ENCODE assay signal across 8 cellular contexts in the genomic region with DNA sequence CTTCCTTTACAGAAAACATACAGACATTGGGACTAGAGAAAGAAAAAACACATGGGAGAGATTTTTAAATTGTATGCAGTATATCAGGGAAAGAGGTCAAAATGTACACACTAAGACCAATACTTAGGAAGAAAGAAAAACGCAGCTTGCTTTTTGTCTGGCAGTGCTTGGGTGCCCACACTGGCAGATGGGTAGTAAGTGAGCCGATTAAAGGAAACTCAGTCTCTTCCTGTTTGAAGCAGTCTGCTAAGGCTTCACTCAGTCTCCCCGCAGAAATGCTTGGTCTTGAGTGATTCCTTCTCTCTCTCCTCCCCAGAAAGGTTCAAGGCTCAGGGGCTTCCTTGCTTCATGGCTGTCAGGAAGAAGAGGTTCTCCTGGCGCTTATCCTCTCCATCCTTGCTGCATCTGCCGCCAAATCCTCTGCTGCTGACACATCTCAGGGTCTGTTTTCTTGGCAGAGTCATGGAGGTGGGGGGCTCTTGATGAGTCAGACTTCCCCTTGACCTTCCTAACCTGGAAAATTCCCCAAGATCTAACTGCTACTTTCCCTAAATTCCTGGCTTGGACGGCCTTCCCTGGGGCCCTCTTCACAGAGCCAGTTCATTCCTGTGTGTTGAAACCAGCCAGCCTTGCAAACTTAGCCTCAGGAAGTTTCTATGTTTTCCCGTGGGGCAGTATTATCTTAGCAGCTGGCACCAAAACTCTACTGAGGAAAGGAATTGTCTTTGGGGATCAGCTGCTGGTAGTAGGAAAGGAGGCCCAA. TPM values are rescaled to one million over a fixed set of nuclear protein-coding genes. Genes with fewer than 3 reads are reported as not detected.
DNase-seq lines count a peak whose midpoint lies in the region; ATAC-seq and TF ChIP-seq lines count a peak whose summit lies in the region.

No MANE protein-coding gene starts in this region.

- H3K4me3 ChIP-seq in NB4 (ENCODE audit: low read depth, low read length) = no peak overlapping the region

- H3K4me3 Mint-ChIP-seq in MCF 10A (ENCODE audit: unreplicated experiment) (no peak overlapping the region), osteocyte (ENCODE audit: unreplicated experiment) (no peak overlapping the region)

- TF ChIP-seq POLR2A in NB4 (IDR thresholded peaks at IDR 0.05; ENCODE audit: extremely low read depth, insufficient read length) = no peak

- BruUV-seq in MCF 10A (replicated peaks; lab: Mats Ljungman, UMichigan) = no TSS peak

- TF ChIP-seq CTCF in NB4 (IDR thresholded peaks at IDR 0.05; ENCODE audit: low read depth, low read length) (no peak), MCF 10A (IDR thresholded peaks at IDR 0.05; ENCODE audit: unreplicated experiment) (no peak), osteocyte (IDR thresholded peaks at IDR 0.05) (no peak)

- H3K36me3 Mint-ChIP-seq in MCF 10A (ENCODE audit: insufficient read depth, unreplicated experiment) = no peaks in the 10 kb centered on the region
- no peaks in the 10 kb centered on the region for H3K36me3 Mint-ChIP-seq in osteocyte (ENCODE audit: unreplicated experiment)

- POLR2A ChIA-PET in MCF 10A (lab: Yijun Ruan, JAX) = interaction anchor here (1.4 to 3.6 kb wide), 7 partner anchors 10 to 63 kb away, joined by 4 to 21 read pairs (median 6); a partner anchor contains a TSS

- DNase-seq in NB4 (ENCODE audit: low read depth) (peak; percentile 52), MCF 10A (ENCODE audit: unreplicated experiment) (peak; percentile 55), osteocyte (ENCODE audit: extremely low spot score, unreplicated experiment) (no peak), D341Med (ENCODE audit: low spot score) (no peak), nucleus accumbens (lab: John Stamatoyannopoulos, UW) (no peak)

- H3K4me1 Mint-ChIP-seq in MCF 10A (ENCODE audit: insufficient read depth, unreplicated experiment) (peaks cover 30% of the 10 kb centered on the region), osteocyte (ENCODE audit: unreplicated experiment) (peaks cover 47% of the 10 kb centered on the region)

- H3K9me3 Mint-ChIP-seq in MCF 10A (ENCODE audit: unreplicated experiment) = no peaks in the 10 kb centered on the region
- no peaks in the 10 kb centered on the region for H3K9me3 Mint-ChIP-seq in osteocyte (ENCODE audit: unreplicated experiment)

- intact Hi-C loops in MCF 10A (cut with micrococcal nuclease) = no loop called here

- CTCF ChIA-PET in MCF 10A (lab: Yijun Ruan, JAX) = interaction anchor here (2.4 kb wide), 1 partner anchor 12 kb away, joined by 12 read pairs; no protein-coding TSS in a partner anchor

- peak overlapping the region; percentile 41 for H3K27ac Mint-ChIP-seq in MCF 10A (ENCODE audit: low read depth, unreplicated experiment)
- H3K27ac Mint-ChIP-seq in osteocyte (ENCODE audit: unreplicated experiment) = peak overlapping the region; percentile 93

- H3K27me3 Mint-ChIP-seq in MCF 10A (ENCODE audit: insufficient read depth, unreplicated experiment) = no peaks in the 10 kb centered on the region
- H3K27me3 Mint-ChIP-seq in osteocyte (ENCODE audit: unreplicated experiment) = no peaks in the 10 kb centered on the region

- ATAC-seq in GM18861 (IDR thresholded peaks at IDR 0.05; ENCODE audit: unreplicated experiment) (peak; percentile 30), HG03442 (IDR thresholded peaks at IDR 0.05; ENCODE audit: unreplicated experiment) (no peak), HG02870 (IDR thresholded peaks at IDR 0.05; ENCODE audit: unreplicated experiment) (no peak)

RNA-seq across cellular contexts. Expression of a gene that starts 10.5 kb away (rescaled TPM):
- 3,313 and 3,349 TPM in 2 replicates for total RNA-seq in MCF 10A (2022)
- 2,436 and 2,534 TPM in 2 replicates for total RNA-seq in osteocyte

RNA-seq across cellular contexts. Expression of a gene that starts 14.1 kb away (rescaled TPM):
- total RNA-seq in MCF 10A (2022) (17.3 and 20.0 TPM in 2 replicates), osteocyte (0.21 and 0.99 TPM in 2 replicates)

Comparison
In these comparisons a context has a peak if more than half of its experiments do, and no peak if none do; other contexts are left out.
1. DNase-seq: peak in NB4 (single experiment) and MCF 10A (single experiment); none in osteocyte (single experiment), D341Med (single experiment) and nucleus accumbens (0 of 56).